ENCODE assay signal across 8 cellular contexts in genomic region chrX:37825225-37825842, GRCh38. TPM values are rescaled to one million over a fixed set of nuclear protein-coding genes. Genes with fewer than 3 reads are reported as not detected.
DNase-seq lines count a peak whose midpoint lies in the region; ATAC-seq and TF ChIP-seq lines count a peak whose summit lies in the region.

No MANE protein-coding gene starts in this region.

- peak; percentile 82 for TF ChIP-seq CTCF in OCI-LY3 (IDR thresholded peaks at IDR 0.05; ENCODE audit: low read depth, low read length)

- H3K9ac ChIP-seq in OCI-LY3 (ENCODE audit: low read length) = peak overlapping the region; percentile 52

- peaks cover 42% of the 10 kb centered on the region for H3K4me1 ChIP-seq in OCI-LY3 (ENCODE audit: low read length)

- no peak overlapping the region for H3K27ac Mint-ChIP-seq in activated naive CD4-positive, alpha-beta T cell treated with anti-CD3 and anti-CD28 coated beads for 36 hours

- intact Hi-C loops in activated naive CD4-positive, alpha-beta T cell treated with anti-CD3 and anti-CD28 coated beads for 36 hours (cut with micrococcal nuclease) = loop anchor here (1.0 to 5.0 kb wide), 4 partner anchors 80 to 342 kb away; no protein-coding TSS in a partner anchor

- ATAC-seq in HG02870 (IDR thresholded peaks at IDR 0.05; ENCODE audit: unreplicated experiment) = peak; percentile 60

- H3K27me3 ChIP-seq in OCI-LY3 (ENCODE audit: low read depth, low read length) = no peaks in the 10 kb centered on the region

- no peak overlapping the region for H3K4me3 ChIP-seq in OCI-LY3 (ENCODE audit: low read length)

- no peaks in the 10 kb centered on the region for H3K36me3 Mint-ChIP-seq in activated naive CD4-positive, alpha-beta T cell treated with anti-CD3 and anti-CD28 coated beads for 36 hours (ENCODE audit: low read depth)

- H3K36me3 ChIP-seq in OCI-LY3 (replicated peaks; ENCODE audit: low read depth, low read length) = no peaks in the 10 kb centered on the region

- H3K9me3 ChIP-seq in OCI-LY3 (ENCODE audit: insufficient read depth, low read length) = no peaks in the 10 kb centered on the region

- H2AFZ ChIP-seq in OCI-LY3 (ENCODE audit: low read depth, low read length) = peak overlapping the region; percentile 57; the same call in 1 of the 2 replicates

- H3K4me3 Mint-ChIP-seq in activated naive CD4-positive, alpha-beta T cell treated with anti-CD3 and anti-CD28 coated beads for 36 hours = no peak overlapping the region

- CTCF ChIA-PET in activated naive CD4-positive, alpha-beta T cell treated with anti-CD3 and anti-CD28 coated beads for 36 hours (lab: Charles Lee) = interaction anchor here (0.7 to 4.0 kb wide), 9 partner anchors 8 to 86 kb away, joined by 3 to 123 read pairs (median 4); no protein-coding TSS in a partner anchor

- H4K20me1 ChIP-seq in OCI-LY3 (ENCODE audit: insufficient read depth, low read length) = no peaks in the 10 kb centered on the region

- DNase-seq in activated gamma-delta T cell treated with Interleukin-2 at 50 U/mL for 16 hours (peak; percentile 52), activated gamma-delta T cell (lab: John Stamatoyannopoulos, UW) (no peak), hepatic stellate cell (ENCODE audit: low spot score) (peak; percentile 7), GM19240 (ENCODE audit: insufficient read length, low spot score) (no peak)
- peak; percentile 72 for DNase-seq in activated naive CD4-positive, alpha-beta T cell treated with anti-CD3 and anti-CD28 coated beads for 36 hours
- DNase-seq in stimulated activated CD4-positive, alpha-beta T cell treated with anti-CD3 and anti-CD28 coated beads, Interleukin-1b, Interleukin-23, amount 100 ng/mL, for 48 hours = peak; percentile 29

- H3K9me3 Mint-ChIP-seq in activated naive CD4-positive, alpha-beta T cell treated with anti-CD3 and anti-CD28 coated beads for 36 hours = no peaks in the 10 kb centered on the region

- no peaks in the 10 kb centered on the region for H3K79me2 ChIP-seq in OCI-LY3 (ENCODE audit: low read length)

- peaks cover 19% of the 10 kb centered on the region for H3K4me1 Mint-ChIP-seq in activated naive CD4-positive, alpha-beta T cell treated with anti-CD3 and anti-CD28 coated beads for 36 hours (ENCODE audit: low read depth)

- no peaks in the 10 kb centered on the region for H3K27me3 Mint-ChIP-seq in activated naive CD4-positive, alpha-beta T cell treated with anti-CD3 and anti-CD28 coated beads for 36 hours (ENCODE audit: low read depth)

- peak overlapping the region; percentile 25; the same call in 1 of the 2 replicates for H3K27ac ChIP-seq in OCI-LY3 (ENCODE audit: low read length)

- peak overlapping the region; percentile 48 for H3K4me2 ChIP-seq in OCI-LY3 (ENCODE audit: low read length)

RNA-seq across cellular contexts. Expression of gene DYNLT3, which starts 22.0 kb away (rescaled TPM):
- total RNA-seq in activated naive CD4-positive, alpha-beta T cell treated with anti-CD3 and anti-CD28 coated beads for 36 hours = 10 to 100 TPM; 11.8 to 14.4 TPM

RNA-seq across cellular contexts. Expression of gene CYBB, which starts 45.5 kb away (rescaled TPM):
- total RNA-seq in activated naive CD4-positive, alpha-beta T cell treated with anti-CD3 and anti-CD28 coated beads for 36 hours = under 1 TPM in 1 of 2 experiments, not detected in 1; 0.07 TPM

Comparison
In these comparisons a context has a peak if more than half of its experiments do, and no peak if none do; other contexts are left out.
1. DNase-seq: peak in activated gamma-delta T cell treated with Interleukin-2 at 50 U/mL for 16 hours (single experiment), activated naive CD4-positive, alpha-beta T cell treated with anti-CD3 and anti-CD28 coated beads for 36 hours (single experiment), hepatic stellate cell (single experiment) and stimulated activated CD4-positive, alpha-beta T cell treated with anti-CD3 and anti-CD28 coated beads, Interleukin-1b, Interleukin-23, amount 100 ng/mL, for 48 hours (single experiment); none in activated gamma-delta T cell (single experiment) and GM19240 (single experiment).